In genomic region chr3:156509209-156510174, GRCh38 we compare ENCODE assay signal across 8 cellular contexts. TPM values are rescaled to one million over a fixed set of nuclear protein-coding genes. Genes with fewer than 3 reads are reported as not detected.
DNase-seq lines count a peak whose midpoint lies in the region; ATAC-seq, FAIRE-seq and TF ChIP-seq lines count a peak whose summit lies in the region.

No MANE protein-coding gene starts in this region.

- H3K27me3 Mint-ChIP-seq in central memory CD8-positive, alpha-beta T cell: peaks cover 13% of the 10 kb centered on the region

- H3K4me3 ChIP-seq in vagina: no peak overlapping the region

- H3K4me3 Mint-ChIP-seq in central memory CD8-positive, alpha-beta T cell: no peak overlapping the region

- H3K27ac ChIP-seq in vagina: no peak overlapping the region

- H3K36me3 ChIP-seq in vagina: no peaks in the 10 kb centered on the region

- no peaks in the 10 kb centered on the region for H3K36me3 Mint-ChIP-seq in central memory CD8-positive, alpha-beta T cell (ENCODE audit: insufficient read depth)

- no peaks in the 10 kb centered on the region for H3K4me1 ChIP-seq in vagina

- TF ChIP-seq CTCF in GM20000 (IDR thresholded peaks at IDR 0.05; ENCODE audit: extremely low read depth, missing control alignments) (peak; percentile 32), vagina (IDR thresholded peaks at IDR 0.05) (peak in 2 of 3 experiments; percentile 57)

- intact Hi-C loops in vagina (cut with DNase I): loop anchor here (10.0 kb wide), 1 partner anchor 355 kb away; no protein-coding TSS in a partner anchor

- H3K4me1 Mint-ChIP-seq in central memory CD8-positive, alpha-beta T cell: no peaks in the 10 kb centered on the region

- ATAC-seq in central memory CD8-positive, alpha-beta T cell (replicated peaks; ENCODE audit: extremely low read depth, poor library complexity, severe bottlenecking): peak; percentile 68
- peak; percentile 80 for ATAC-seq in left lobe of liver

- H3K27ac Mint-ChIP-seq in central memory CD8-positive, alpha-beta T cell (ENCODE audit: low read depth): no peak overlapping the region

- DNase-seq in DMS53 treated with DMSO at 0.1 percent for 48 hours (lab: John Stamatoyannopoulos, UW; ENCODE audit: unreplicated experiment) (peak; percentile 45), GM20000 (ENCODE audit: low spot score) (peak; percentile 60), HTR-8/SVneo (ENCODE audit: insufficient read length, low spot score) (peak; percentile 49), NOMO-1 treated with dmso at 0.1 percent for 144 hours (lab: John Stamatoyannopoulos, UW; ENCODE audit: unreplicated experiment) (peak; percentile 6), left lobe of liver (ENCODE audit: low spot score) (no peak), vagina (ENCODE audit: extremely low spot score in 2 of 2) (no peak)
- DNase-seq in central memory CD8-positive, alpha-beta T cell (ENCODE audit: low spot score in 2 of 2): no peak
- DNase-seq in activated CD4-positive, alpha-beta T cell treated with anti-CD3 and anti-CD28 coated beads, Interleukin-2, amount 50 U/mL, for 1 hour: no peak

- no peak for FAIRE-seq in HTR-8/SVneo (lab: Jason Lieb, UNC)

- H3K9me3 Mint-ChIP-seq in central memory CD8-positive, alpha-beta T cell: no peaks in the 10 kb centered on the region

- no peaks in the 10 kb centered on the region for H3K9me3 ChIP-seq in vagina

- no peaks in the 10 kb centered on the region for H3K27me3 ChIP-seq in vagina

- no peak for TF ChIP-seq POLR2A in vagina (IDR thresholded peaks at IDR 0.05)

RNA-seq across cellular contexts. Expression of gene SSR3, which starts 45.4 kb away (rescaled TPM):
- total RNA-seq in left lobe of liver: 116 TPM
- total RNA-seq in vagina: 68.0 TPM

Comparison
In these comparisons a context has a peak if more than half of its experiments do, and no peak if none do; other contexts are left out.
1. DNase-seq: peak in DMS53 treated with DMSO at 0.1 percent for 48 hours (single experiment), GM20000 (single experiment), HTR-8/SVneo (single experiment) and NOMO-1 treated with dmso at 0.1 percent for 144 hours (single experiment); none in central memory CD8-positive, alpha-beta T cell (0 of 2), left lobe of liver (single experiment), vagina (0 of 2) and activated CD4-positive, alpha-beta T cell treated with anti-CD3 and anti-CD28 coated beads, Interleukin-2, amount 50 U/mL, for 1 hour (single experiment).